In genomic region chr5:111480346-111480745, GRCh38 we compare ENCODE assay signal across 32 cellular contexts.
"Had no signal": no experiment of that assay in that cellular context is flagged by ENCODE, and none has a peak within 500 bp of the region (broad histone marks: within the 10 kb centered on the region; RNA-seq: fewer than 3 reads in every experiment).

No MANE protein-coding gene starts in this region.

- H3K27me3 Mint-ChIP-seq: activated CD4-positive, alpha-beta T cell treated with anti-CD3 and anti-CD28 coated beads for 36 hours; activated CD4-positive, alpha-beta T cell treated with anti-CD3 and anti-CD28 coated beads, Interleukin-2, amount 10 ng/mL, durations not matched to agents 7 days and 5 days; activated CD8-positive, alpha-beta memory T cell treated with anti-CD3 and anti-CD28 coated beads, Interleukin-2, amount 10 ng/mL, durations not matched to agents 7 days and 5 days; activated naive CD8-positive, alpha-beta T cell treated with anti-CD3 and anti-CD28 coated beads for 36 hours had no signal

- H3K27ac ChIP-seq: brain microvascular endothelial cell, cardiac muscle cell, Peyer's patch had no signal

- ATAC-seq: activated CD4-positive, alpha-beta T cell treated with anti-CD3 and anti-CD28 coated beads for 36 hours; activated CD4-positive, CD25-positive, alpha-beta regulatory T cell treated with anti-CD3 and anti-CD28 coated beads, Interleukin-2, amount 50 U/mL, for 24 hours; activated CD8-positive, alpha-beta memory T cell treated with anti-CD3 and anti-CD28 coated beads, Interleukin-2, amount 10 ng/mL, durations not matched to agents 7 days and 5 days; SK-N-SH treated with all-trans-retinoic acid at 6 μM for 48 hours; WTC11 had no signal

- H3K36me3 ChIP-seq: brain microvascular endothelial cell, cardiac muscle cell, Peyer's patch had no signal

- H3K27ac Mint-ChIP-seq: activated CD4-positive, alpha-beta T cell treated with anti-CD3 and anti-CD28 coated beads, Interleukin-2, amount 10 ng/mL, durations not matched to agents 7 days and 5 days; activated CD8-positive, alpha-beta memory T cell treated with anti-CD3 and anti-CD28 coated beads, Interleukin-2, amount 10 ng/mL, durations not matched to agents 7 days and 5 days; WTC11 had no signal

- H3K4me1 Mint-ChIP-seq: activated CD4-positive, alpha-beta T cell treated with anti-CD3 and anti-CD28 coated beads for 36 hours; activated CD4-positive, alpha-beta T cell treated with anti-CD3 and anti-CD28 coated beads, Interleukin-2, amount 10 ng/mL, durations not matched to agents 7 days and 5 days; activated CD8-positive, alpha-beta memory T cell treated with anti-CD3 and anti-CD28 coated beads, Interleukin-2, amount 10 ng/mL, durations not matched to agents 7 days and 5 days; activated naive CD8-positive, alpha-beta T cell treated with anti-CD3 and anti-CD28 coated beads for 36 hours; WTC11 had no signal

- H3K4me1 ChIP-seq: Peyer's patch had no signal

- H3K4me3 ChIP-seq: cardiac muscle cell, Peyer's patch had no signal

- H3K27me3 ChIP-seq: brain microvascular endothelial cell, cardiac muscle cell, Peyer's patch had no signal

- DNase-seq: activated CD4-positive, alpha-beta T cell treated with anti-CD3 and anti-CD28 coated beads for 36 hours; activated CD4-positive, alpha-beta T cell treated with anti-CD3 and anti-CD28 coated beads, Interleukin-2, amount 10 ng/mL, durations not matched to agents 7 days and 5 days; activated CD4-positive, alpha-beta T cell treated with anti-CD3 and anti-CD28 coated beads, Interleukin-2, amount 50 U/mL, for 48 hours; activated CD8-positive, alpha-beta memory T cell treated with anti-CD3 and anti-CD28 coated beads for 24 hours; activated CD8-positive, alpha-beta memory T cell treated with anti-CD3 and anti-CD28 coated beads, Interleukin-2, amount 10 ng/mL, durations not matched to agents 7 days and 5 days; activated CD8-positive, alpha-beta memory T cell treated with anti-CD3 and anti-CD28 coated beads, Interleukin-2, amount 50 U/mL, for 48 hours; activated effector memory CD4-positive, alpha-beta T cell treated with anti-CD3 and anti-CD28 coated beads, Interleukin-2, amount 50 U/mL, for 16 hours; activated naive CD4-positive, alpha-beta T cell; activated naive CD4-positive, alpha-beta T cell treated with anti-CD3 and anti-CD28 coated beads, Interleukin-2, amount 50 U/mL, for 16 hours; activated naive CD8-positive, alpha-beta T cell treated with anti-CD3 and anti-CD28 coated beads for 36 hours; activated T-cell treated with anti-CD3 and anti-CD28 coated beads, Interleukin-2, amount 50 U/mL, for 48 hours; amniotic stem cell; aorta; brain microvascular endothelial cell; Karpas-422; KBM-7; NCI-H1105; NCI-H1417 treated with DMSO at 0.1 percent for 48 hours; NCI-H1694; NCI-H1930; NCI-H2081 treated with DMSO at 0.1 percent for 48 hours; NCI-H345; NCI-H524 treated with DMSO at 0.1 percent for 48 hours; NCI-H748 treated with DMSO at 0.1 percent for 48 hours; Peyer's patch; RPMI8226; SHP77 treated with DMSO at 0.1 percent for 48 hours; T-helper 1 cell had no signal

- H3K9me3 Mint-ChIP-seq: activated CD4-positive, alpha-beta T cell treated with anti-CD3 and anti-CD28 coated beads, Interleukin-2, amount 10 ng/mL, durations not matched to agents 7 days and 5 days; activated naive CD8-positive, alpha-beta T cell treated with anti-CD3 and anti-CD28 coated beads for 36 hours; WTC11 had no signal

- H3K36me3 Mint-ChIP-seq: WTC11 had no signal

- H3K9me3 ChIP-seq: Peyer's patch had no signal

- H3K4me3 Mint-ChIP-seq: activated CD4-positive, alpha-beta T cell treated with anti-CD3 and anti-CD28 coated beads for 36 hours; activated CD4-positive, alpha-beta T cell treated with anti-CD3 and anti-CD28 coated beads, Interleukin-2, amount 10 ng/mL, durations not matched to agents 7 days and 5 days; activated CD8-positive, alpha-beta memory T cell treated with anti-CD3 and anti-CD28 coated beads, Interleukin-2, amount 10 ng/mL, durations not matched to agents 7 days and 5 days; activated naive CD8-positive, alpha-beta T cell treated with anti-CD3 and anti-CD28 coated beads for 36 hours; WTC11 had no signal
